Comparison of ENCODE assay signal across 28 cellular contexts in genomic region chr22:26075233-26075632, GRCh38.
"Had no signal": no experiment of that assay in that cellular context is flagged by ENCODE, and none has a peak within 500 bp of the region (broad histone marks: within the 10 kb centered on the region; RNA-seq: fewer than 3 reads in every experiment).

No MANE protein-coding gene starts in this region.

- H3K27me3 ChIP-seq: gastrocnemius medialis had no signal

- H3K27ac Mint-ChIP-seq: dendritic cell treated with granulocyte-macrophage colony-stimulating factor and Interleukin-4, amounts not matched to agents 40 ng/mL and 50 ng/mL, for 4 days; effector memory CD8-positive, alpha-beta T cell; endodermal cell; mesothelial cell of epicardium; naive B cell; naive thymus-derived CD8-positive, alpha-beta T cell had no signal

- H3K4me1 ChIP-seq: esophagus squamous epithelium, gastrocnemius medialis, heart right ventricle, left lung, lower lobe of right lung had no signal

- H3K4me1 Mint-ChIP-seq: mesothelial cell of epicardium; naive B cell; naive thymus-derived CD8-positive, alpha-beta T cell had no signal

- H3K36me3 ChIP-seq: esophagus squamous epithelium, gastrocnemius medialis, heart right ventricle, left lung, lower lobe of right lung had no signal

- H3K4me3 Mint-ChIP-seq: dendritic cell treated with granulocyte-macrophage colony-stimulating factor and Interleukin-4, amounts not matched to agents 40 ng/mL and 50 ng/mL, for 4 days; effector memory CD8-positive, alpha-beta T cell; endodermal cell; mesothelial cell of epicardium; naive B cell; naive thymus-derived CD8-positive, alpha-beta T cell had no signal

- DNase-seq: cortex of kidney; effector CD8-positive, alpha-beta T cell; effector memory CD8-positive, alpha-beta T cell; endodermal cell; erythroblast; esophagus squamous epithelium; foreskin fibroblast; foreskin melanocyte; gastrocnemius medialis; glutamatergic neuron; head of caudate nucleus; heart right ventricle; hippocampal formation; left cardiac atrium; left lung; left ventricle myocardium superior; lower lobe of right lung; mesenchymal stem cell; mucosa of descending colon; naive B cell; naive thymus-derived CD8-positive, alpha-beta T cell had no signal

- FAIRE-seq: endometrium, islet of Langerhans, keratinocyte had no signal

- H3K36me3 Mint-ChIP-seq: mesothelial cell of epicardium; naive B cell; naive thymus-derived CD8-positive, alpha-beta T cell had no signal

- H3K27ac ChIP-seq: epithelial cell of prostate, esophagus squamous epithelium, gastrocnemius medialis, heart right ventricle, left lung, lower lobe of right lung had no signal

- H3K9me3 Mint-ChIP-seq: dendritic cell treated with granulocyte-macrophage colony-stimulating factor and Interleukin-4, amounts not matched to agents 40 ng/mL and 50 ng/mL, for 4 days; endodermal cell; mesothelial cell of epicardium had no signal

- H3K4me3 ChIP-seq: esophagus squamous epithelium, gastrocnemius medialis, heart right ventricle, left lung, lower lobe of right lung, mucosa of descending colon had no signal

- H3K9me3 ChIP-seq: esophagus squamous epithelium, gastrocnemius medialis, heart right ventricle, left lung, lower lobe of right lung, mucosa of descending colon had no signal

- ATAC-seq: effector memory CD8-positive, alpha-beta T cell; esophagus mucosa; gastrocnemius medialis; heart right ventricle; left cardiac atrium; left lung; left ventricle myocardium superior; lower lobe of right lung; mucosa of descending colon; naive thymus-derived CD8-positive, alpha-beta T cell had no signal
